Comparison of ENCODE assay signal across 8 cellular contexts in the genomic region with DNA sequence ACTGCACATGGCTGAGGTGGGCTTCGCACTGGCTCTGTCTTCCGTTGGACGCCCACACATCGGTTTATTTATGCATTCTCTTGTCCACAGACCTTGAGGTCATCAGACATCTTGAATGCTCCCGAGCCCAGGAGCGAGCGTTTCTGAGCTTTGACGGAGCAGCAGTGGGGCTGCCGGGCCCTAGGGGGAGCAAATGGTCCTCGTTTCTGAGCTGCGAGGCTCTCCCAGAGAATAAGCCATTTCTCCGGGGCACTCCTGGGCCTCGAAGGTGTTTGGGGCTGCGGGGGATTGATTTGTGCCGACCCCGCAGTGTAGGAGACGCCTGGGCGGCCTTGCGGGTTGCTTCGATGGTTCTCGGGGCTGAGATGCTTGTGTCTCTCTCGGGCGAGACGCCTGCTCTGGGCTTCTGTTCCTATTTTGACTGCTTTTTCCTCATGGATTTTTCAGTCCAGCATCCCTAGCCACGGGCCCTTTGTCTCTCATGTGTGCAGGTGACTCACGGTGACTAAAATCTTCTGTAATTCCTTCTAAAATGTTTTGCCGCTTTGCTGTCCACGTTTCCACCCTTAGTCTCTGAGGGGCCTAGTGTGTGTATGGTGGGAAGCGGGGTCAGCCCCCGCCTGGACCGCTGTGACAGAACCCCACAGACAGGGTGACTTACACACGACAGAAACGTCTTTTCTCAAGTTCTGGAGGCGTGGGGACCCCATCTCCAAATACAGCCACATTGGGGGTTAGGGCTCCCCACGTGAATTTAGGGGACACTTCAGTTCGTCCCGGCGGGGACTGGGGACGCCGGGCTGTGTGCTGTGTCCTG.
DNase-seq lines count a peak whose midpoint lies in the region; ATAC-seq and TF ChIP-seq lines count a peak whose summit lies in the region.

No MANE protein-coding gene starts in this region.

- H3K4me1 ChIP-seq in Peyer's patch, result peaks cover 0 to 41% (median 11%) of the 10 kb centered on the region in 4 donors
- H3K4me1 ChIP-seq in left lung, result peaks cover 24 to 43% of the 10 kb centered on the region in 2 donors
- peaks cover 3 to 23% (median 18%) of the 10 kb centered on the region in 5 donors for H3K4me1 ChIP-seq in subcutaneous abdominal adipose tissue (ENCODE audit: control insufficient read depth in 5 of 5, insufficient read depth in 5 of 5, low read length in 5 of 5)

- DNase-seq in SIG-M5 treated with dmso at 0.1 percent for 504 hours (lab: John Stamatoyannopoulos, UW; ENCODE audit: unreplicated experiment), result peak; percentile 32
- DNase-seq in SIG-M5 (lab: John Stamatoyannopoulos, UW), result no peak
- no peak for DNase-seq in Peyer's patch
- peak; percentile 77 for DNase-seq in chondrocyte (ENCODE audit: low spot score)
- peak in 1 of 2 donors; percentile 71 for DNase-seq in left lung
- no peak for DNase-seq in NCI-H510A (lab: John Stamatoyannopoulos, UW)
- DNase-seq in inferior parietal cortex (ENCODE audit: extremely low spot score), result no peak

- no peaks in the 10 kb centered on the region for H3K27me3 Mint-ChIP-seq in chondrocyte (ENCODE audit: low read depth)

- no peak for TF ChIP-seq POLR2A in Peyer's patch (IDR thresholded peaks at IDR 0.05)

- H3K9me3 ChIP-seq in Peyer's patch, result no peaks in the 10 kb centered on the region
- no peaks in the 10 kb centered on the region for H3K9me3 ChIP-seq in left lung
- H3K9me3 ChIP-seq in subcutaneous abdominal adipose tissue (ENCODE audit: control insufficient read depth in 5 of 5, low read length in 5 of 5), result no peaks in the 10 kb centered on the region

- H3K4me1 Mint-ChIP-seq in chondrocyte (ENCODE audit: low read depth), result peaks cover 27% of the 10 kb centered on the region

- ATAC-seq in left lung, result no peak

- H3K27ac Mint-ChIP-seq in chondrocyte (ENCODE audit: unreplicated experiment), result peak overlapping the region; percentile 89

- H3K4me3 ChIP-seq in Peyer's patch (peak overlapping the region; percentile 33 to 46 (median 43)), left lung (peak overlapping the region; percentile 28 to 46), subcutaneous abdominal adipose tissue (ENCODE audit: low read depth in 1 of 5, low read length in 5 of 5) (peak overlapping the region; percentile 52 to 72 (median 64))

- TF ChIP-seq CTCF in Peyer's patch (IDR thresholded peaks at IDR 0.05), result peak in 3 of 6 experiments; percentile 12 to 22 (median 13)
- peak; percentile 69 for TF ChIP-seq CTCF in chondrocyte (IDR thresholded peaks at IDR 0.05)
- TF ChIP-seq CTCF in left lung (IDR thresholded peaks at IDR 0.05), result peak; percentile 14 to 28

- intact Hi-C loops in left lung (cut with DNase I), result no loop called here

- peak overlapping the region; percentile 72 for H3K4me3 Mint-ChIP-seq in chondrocyte (ENCODE audit: unreplicated experiment)

- H3K27ac ChIP-seq in Peyer's patch, result peak overlapping the region; percentile 79 to 92 (median 80)
- peak overlapping the region; percentile 71 to 90 for H3K27ac ChIP-seq in left lung
- peak overlapping the region; percentile 46 for H3K27ac ChIP-seq in subcutaneous abdominal adipose tissue (ENCODE audit: low read depth, low read length)

- H3K9ac ChIP-seq in subcutaneous abdominal adipose tissue (ENCODE audit: low read length in 5 of 5), result peak overlapping the region in 4 of 5 donors; percentile 21 to 67 (median 60)

- no peaks in the 10 kb centered on the region for H3K27me3 ChIP-seq in Peyer's patch
- H3K27me3 ChIP-seq in left lung, result peaks cover 0 to 12% of the 10 kb centered on the region in 2 donors
- peaks cover 4 to 18% (median 14%) of the 10 kb centered on the region in 5 donors for H3K27me3 ChIP-seq in subcutaneous abdominal adipose tissue (ENCODE audit: control insufficient read depth in 5 of 5, insufficient read depth in 4 of 5, low read length in 5 of 5)

- no peaks in the 10 kb centered on the region for H3K9me3 Mint-ChIP-seq in chondrocyte (ENCODE audit: low read depth)

- H3K36me3 Mint-ChIP-seq in chondrocyte (ENCODE audit: low read depth), result no peaks in the 10 kb centered on the region

- H3K36me3 ChIP-seq in Peyer's patch (no peaks in the 10 kb centered on the region), left lung (no peaks in the 10 kb centered on the region), subcutaneous abdominal adipose tissue (ENCODE audit: control insufficient read depth in 5 of 5, insufficient read depth in 5 of 5, low read length in 5 of 5) (no peaks in the 10 kb centered on the region)

Comparison
In these comparisons a context has a peak if more than half of its experiments do, and no peak if none do; other contexts are left out.
1. DNase-seq: peak in SIG-M5 treated with dmso at 0.1 percent for 504 hours (single experiment) and chondrocyte (single experiment); none in SIG-M5 (single experiment), Peyer's patch (0 of 3), NCI-H510A (single experiment) and inferior parietal cortex (single experiment).
2. Peak in every context shown above with its lines, with median percentiles within 50 percentile points of each other: H3K27ac ChIP-seq and H3K4me3 ChIP-seq.